ENCODE assay signal across 15 cellular contexts in genomic region chr3:78908236-78908635, GRCh38.
A peak's percentile ranks its signal among the peaks of the same experiment; 100 is the strongest.
DNase-seq lines count a peak whose midpoint lies in the region; ATAC-seq and TF ChIP-seq lines count a peak whose summit lies in the region.
"Had no signal": no experiment of that assay in that cellular context is flagged by ENCODE, and none has a peak within 500 bp of the region (broad histone marks: within the 10 kb centered on the region; RNA-seq: fewer than 3 reads in every experiment).

No MANE protein-coding gene starts in this region.

- intact Hi-C loops in A673 (cut with micrococcal nuclease; ENCODE audit: unreplicated experiment) = no loop called here
- intact Hi-C loops in IMR-90 (cut with micrococcal nuclease) = no loop called here
- intact Hi-C loops in dorsolateral prefrontal cortex (cut with DNase I) = no loop called here

- H2BK20ac ChIP-seq in IMR-90 (ENCODE audit: low read depth, low read length) = no peak overlapping the region

- peaks cover 49% of the 10 kb centered on the region for H3K4me1 ChIP-seq in A673 (ENCODE audit: insufficient read depth, low read length, poor library complexity, severe bottlenecking)
- peaks cover 4% of the 10 kb centered on the region for H3K4me1 ChIP-seq in IMR-90 (ENCODE audit: control insufficient read depth, insufficient read depth, low read length)

- H2BK15ac ChIP-seq in IMR-90 (ENCODE audit: low read depth, low read length) = no peak overlapping the region

- H3K27me3 ChIP-seq in A673 (replicated peaks; ENCODE audit: insufficient read depth, low read depth, low read length, poor library complexity) (no peaks in the 10 kb centered on the region), IMR-90 (ENCODE audit: control insufficient read depth, insufficient read depth, low read length) (no peaks in the 10 kb centered on the region), brain microvascular endothelial cell (replicated peaks) (no peaks in the 10 kb centered on the region), dorsolateral prefrontal cortex (no peaks in the 10 kb centered on the region)

- peaks cover 6% of the 10 kb centered on the region for H3K9me1 ChIP-seq in IMR-90 (ENCODE audit: insufficient read depth, low read length)

- no peak overlapping the region for H2BK120ac ChIP-seq in IMR-90 (ENCODE audit: low read depth, low read length)

- no peaks in the 10 kb centered on the region for H4K20me1 ChIP-seq in IMR-90 (ENCODE audit: insufficient read depth, low read length)

- H3K9me3 ChIP-seq in A673 (ENCODE audit: low read depth, low read length, poor library complexity, severe bottlenecking) (no peaks in the 10 kb centered on the region), IMR-90 (ENCODE audit: control insufficient read depth, insufficient read depth, low read length) (no peaks in the 10 kb centered on the region)
- H3K9me3 ChIP-seq: HAP-1 had no signal

- dilution Hi-C loops in IMR-90 (cut with HindIII; ENCODE audit: low sequenced_read_pairs, unreplicated experiment) = no loop called here

- no peak overlapping the region for H3K4me2 ChIP-seq in IMR-90 (ENCODE audit: low read depth, low read length)

- no peak overlapping the region for H3K18ac ChIP-seq in IMR-90 (ENCODE audit: low read depth, low read length)

- H3K4me3 ChIP-seq in A673 (ENCODE audit: low read depth, low read length, poor library complexity, severe bottlenecking) (no peak overlapping the region), IMR-90 (ENCODE audit: insufficient read depth, low read depth, low read length) (no peak overlapping the region), brain microvascular endothelial cell (ENCODE audit: low read depth, low read length) (no peak overlapping the region), dorsolateral prefrontal cortex (no peak overlapping the region)
- H3K4me3 ChIP-seq: HAP-1 had no signal

- H4K5ac ChIP-seq in IMR-90 (ENCODE audit: low read depth, low read length) = no peak overlapping the region

- TF ChIP-seq POLR2A in IMR-90 (IDR thresholded peaks at IDR 0.05; ENCODE audit: low read depth, low read length) = no peak

- no peak for DNase-seq in A673 (ENCODE audit: low spot score)
- peak; percentile 23 for DNase-seq in IMR-90
- DNase-seq in brain microvascular endothelial cell = no peak
- no peak for DNase-seq in glutamatergic neuron
- no peak for DNase-seq in NK-92 treated with Interleukin-12 subunit alpha and Interleukin-12 subunit beta, amount 100 ng/mL, for 24 hours (lab: John Stamatoyannopoulos, UW)
- DNase-seq in dorsolateral prefrontal cortex = no peak
- DNase-seq in NCI-H1694 (lab: John Stamatoyannopoulos, UW) = no peak
- DNase-seq: DMS53, NCI-H1105 treated with DMSO at 0.1 percent for 48 hours, NCI-H187, NCI-H526 treated with DMSO at 0.1 percent for 48 hours had no signal

- H3K9me3 Mint-ChIP-seq in glutamatergic neuron (ENCODE audit: unreplicated experiment) = peaks cover 5% of the 10 kb centered on the region

- H3K56ac ChIP-seq in IMR-90 (ENCODE audit: extremely low read depth, insufficient read depth, low read length) = no peak overlapping the region

- TF ChIP-seq RAD21 in IMR-90 (IDR thresholded peaks at IDR 0.05; ENCODE audit: low read length) = no peak

- BruUV-seq in A673 (replicated peaks; lab: Mats Ljungman, UMichigan) (no TSS peak), IMR-90 (replicated peaks; lab: Mats Ljungman, UMichigan) (no TSS peak)

- no peak overlapping the region for H3K4ac ChIP-seq in IMR-90 (ENCODE audit: low read depth, low read length)

- H3K23ac ChIP-seq in IMR-90 (ENCODE audit: low read depth, low read length) = no peak overlapping the region

- peaks cover 58% of the 10 kb centered on the region for H3K4me1 Mint-ChIP-seq in glutamatergic neuron (ENCODE audit: low read depth, unreplicated experiment)
- H3K4me1 Mint-ChIP-seq: CD14-positive monocyte had no signal

- H3K14ac ChIP-seq in IMR-90 (replicated peaks; ENCODE audit: low read depth, low read length) = no peak overlapping the region

- no peak overlapping the region for H3K9ac ChIP-seq in IMR-90 (ENCODE audit: low read depth, low read length)

- no peak overlapping the region for H2AFZ ChIP-seq in IMR-90 (replicated peaks; ENCODE audit: low read length, poor library complexity)

- H3K27me3 Mint-ChIP-seq in glutamatergic neuron (ENCODE audit: unreplicated experiment) = no peaks in the 10 kb centered on the region

- peak overlapping the region; percentile 54 for H3K4me3 Mint-ChIP-seq in glutamatergic neuron (ENCODE audit: unreplicated experiment)
- H3K4me3 Mint-ChIP-seq: CD14-positive monocyte had no signal

- H4K8ac ChIP-seq in IMR-90 (ENCODE audit: low read depth in 2 of 2, low read length in 2 of 2) = no peak overlapping the region

- H4K91ac ChIP-seq in IMR-90 (ENCODE audit: insufficient read depth, low read depth, low read length) = no peak overlapping the region

- H3K27ac ChIP-seq in A673 (ENCODE audit: low read depth, low read length, poor library complexity, severe bottlenecking) (peak overlapping the region; percentile 21), IMR-90 (ENCODE audit: insufficient read depth, low read length) (no peak overlapping the region), brain microvascular endothelial cell (peak overlapping the region; percentile 27), dorsolateral prefrontal cortex (no peak overlapping the region)
- H3K27ac ChIP-seq: RWPE1 had no signal

- H2BK5ac ChIP-seq in IMR-90 (ENCODE audit: low read depth, low read length, poor library complexity, severe bottlenecking) = no peak overlapping the region

- no peak overlapping the region for H2AK5ac ChIP-seq in IMR-90 (ENCODE audit: low read depth, low read length)

- no peaks in the 10 kb centered on the region for H3K36me3 ChIP-seq in A673 (ENCODE audit: insufficient read depth, low read length, poor library complexity, severe bottlenecking)
- no peaks in the 10 kb centered on the region for H3K36me3 ChIP-seq in IMR-90 (ENCODE audit: control insufficient read depth, insufficient read depth, low read length)
- H3K36me3 ChIP-seq in brain microvascular endothelial cell (replicated peaks) = no peaks in the 10 kb centered on the region
- H3K36me3 ChIP-seq: HAP-1 had no signal

- POLR2A ChIA-PET in A673 (lab: Charles Lee; ENCODE audit: low non-redundant PET) (no interaction called here), IMR-90 (lab: Charles Lee; ENCODE audit: unreplicated experiment) (no interaction called here)

- no peak for TF ChIP-seq CTCF in A673 (conservative IDR thresholded peaks at IDR 0.05; ENCODE audit: low read depth, low read length)
- no peak for TF ChIP-seq CTCF in IMR-90 (conservative IDR thresholded peaks at IDR 0.05; ENCODE audit: low read depth, low read length)
- TF ChIP-seq CTCF in brain microvascular endothelial cell (IDR thresholded peaks at IDR 0.05; ENCODE audit: low read depth, low read length, missing control alignments) = no peak
- TF ChIP-seq CTCF in glutamatergic neuron (IDR thresholded peaks at IDR 0.05; ENCODE audit: partially characterized antibody, unreplicated experiment) = no peak
- TF ChIP-seq CTCF in dorsolateral prefrontal cortex (IDR thresholded peaks at IDR 0.05 in 54 of 56, conservative IDR thresholded peaks at IDR 0.05 in 2 of 56; ENCODE audit: low read depth in 1 of 56, partially characterized antibody in 56 of 56) = no peak

- H3K27ac Mint-ChIP-seq in glutamatergic neuron (ENCODE audit: unreplicated experiment) = peak overlapping the region; percentile 70
- H3K27ac Mint-ChIP-seq: CD14-positive monocyte had no signal

- H3K36me3 Mint-ChIP-seq in glutamatergic neuron (ENCODE audit: unreplicated experiment) = no peaks in the 10 kb centered on the region
- H3K36me3 Mint-ChIP-seq: CD14-positive monocyte had no signal

- H3K79me1 ChIP-seq in IMR-90 (ENCODE audit: low read depth in 1 of 2, low read length in 2 of 2) = peaks cover 5 to 13% of the 10 kb centered on the region in 2 experiments; a peak in 3 of 4 replicates

- CTCF ChIA-PET in A673 (lab: Charles Lee) (no interaction called here), IMR-90 (lab: Yijun Ruan, JAX) (no interaction called here)

- ATAC-seq in IMR-90 (ENCODE audit: low read depth) (no peak; the same call in 1 of the 2 replicates), GM19467 (IDR thresholded peaks at IDR 0.05; ENCODE audit: unreplicated experiment) (no peak)

- WGBS in IMR-90 (ENCODE audit: extremely low coverage in 2 of 2, insufficient read length in 1 of 2), 2 experiments = no CpG with 5 or more reads among the region's 3 CpGs

- in situ Hi-C loops in IMR-90 (cut with MboI; ENCODE audit: low sequenced_read_pairs) = no loop called here
- in situ Hi-C loops in brain microvascular endothelial cell (cut with HindIII; ENCODE audit: low pct_ligation_motif_present, low sequenced_read_pairs) = no loop called here

- H2AK9ac ChIP-seq in IMR-90 (replicated peaks; ENCODE audit: low read depth, low read length, poor library complexity) = no peak overlapping the region

TF ChIP-seq in IMR-90, 13 proteins besides CTCF, POLR2A, EP300 and RAD21:
- TF ChIP-seq SMC3 (IDR thresholded peaks at IDR 0.05; ENCODE audit: low read depth, low read length) = no peak
- no peak for TF ChIP-seq RCOR1 (IDR thresholded peaks at IDR 0.05; ENCODE audit: insufficient replicate concordance, low read length)
- TF ChIP-seq NFE2L2 (IDR thresholded peaks at IDR 0.05; ENCODE audit: low read depth, low read length) = no peak
- TF ChIP-seq FOS (IDR thresholded peaks at IDR 0.05; ENCODE audit: low read depth, low read length) = peak; percentile 18; the same call in 1 of the 2 replicates
TF ChIP-seq in IMR-90: peak in this region for 1.

Comparison
In these comparisons a context has a peak if more than half of its experiments do, and no peak if none do; other contexts are left out.
1. H3K27ac ChIP-seq: peak in A673 (single experiment) and brain microvascular endothelial cell (single experiment); none in IMR-90 (single experiment) and dorsolateral prefrontal cortex (0 of 59).